1 cellular context compared by ENCODE assay signal in genomic region chr9:36471359-36471758, GRCh38.
TF ChIP-seq lines count a peak whose summit lies in the region.

No MANE protein-coding gene starts in this region.

TF ChIP-seq in SK-N-SH, 30 proteins besides CTCF, POLR2A, EP300 and RAD21 (continued from another document):
- no peak for TF ChIP-seq REST (IDR thresholded peaks at IDR 0.05; ENCODE audit: low read depth, low read length)
- TF ChIP-seq MEF2A (IDR thresholded peaks at IDR 0.05; ENCODE audit: borderline replicate concordance, low read depth), result no peak
- TF ChIP-seq EZH2phosphoT487 (IDR thresholded peaks at IDR 0.05; ENCODE audit: borderline replicate concordance, low read depth), result no peak
- TF ChIP-seq RXRA (IDR thresholded peaks at IDR 0.05; ENCODE audit: borderline replicate concordance, low read depth), result no peak
- TF ChIP-seq YY1 (IDR thresholded peaks at IDR 0.05; ENCODE audit: low read depth), result no peak
- TF ChIP-seq IRF3 (IDR thresholded peaks at IDR 0.05; ENCODE audit: low read depth, low read length), result no peak
- no peak for TF ChIP-seq NFIC (IDR thresholded peaks at IDR 0.05; ENCODE audit: borderline replicate concordance)
- no peak for TF ChIP-seq SMC3 (IDR thresholded peaks at IDR 0.05; ENCODE audit: low read depth, low read length)
TF ChIP-seq in SK-N-SH: peak in this region for 0.
